Comparison of ENCODE assay signal across 14 cellular contexts in genomic region chr3:183528758-183529157, GRCh38. TPM values are rescaled to one million over a fixed set of nuclear protein-coding genes. Genes with fewer than 3 reads are reported as not detected.
DNase-seq lines count a peak whose midpoint lies in the region; ATAC-seq and TF ChIP-seq lines count a peak whose summit lies in the region.
"Not testable (repeated sequence)": the region's sequence is repeated elsewhere in the genome, so short reads cannot be mapped to it uniquely, and the experiment has no call there.
"Had no signal": no experiment of that assay in that cellular context is flagged by ENCODE, and none has a peak within 500 bp of the region (broad histone marks: within the 10 kb centered on the region; RNA-seq: fewer than 3 reads in every experiment).

No MANE protein-coding gene starts in this region.

- not testable (repeated sequence) for H3K9me2 ChIP-seq in OCI-LY7 (ENCODE audit: insufficient read depth, low read length)

- intact Hi-C loops in CD4-positive, alpha-beta memory T cell (cut with micrococcal nuclease); OCI-LY7 (cut with micrococcal nuclease; ENCODE audit: unreplicated experiment); activated CD4-positive, alpha-beta T cell treated with anti-CD3 and anti-CD28 coated beads for 36 hours (cut with DNase I, micrococcal nuclease); activated T-helper 2 cell treated with anti-CD3 and anti-CD28 coated beads, Interferon-gamma antibody, Interleukin-2, Interleukin-4, amounts not matched to agents 10 μg/mL and 5 μg/mL and 100 μg/mL, durations not matched to agents 14 hours and 24 hours and 36 hours (cut with micrococcal nuclease): not testable (repeated sequence)

- H3K36me3 Mint-ChIP-seq in CD4-positive, alpha-beta memory T cell: peaks cover 65 to 68% of the 10 kb centered on the region in 2 donors
- H3K36me3 Mint-ChIP-seq in IgD-negative memory B cell: peaks cover 12% of the 10 kb centered on the region
- H3K36me3 Mint-ChIP-seq in activated CD4-positive, alpha-beta T cell treated with anti-CD3 and anti-CD28 coated beads for 36 hours (ENCODE audit: low read depth): peaks cover 70% of the 10 kb centered on the region
- peaks cover 67% of the 10 kb centered on the region for H3K36me3 Mint-ChIP-seq in activated T-helper 2 cell treated with anti-CD3 and anti-CD28 coated beads, Interferon-gamma antibody, Interleukin-2, Interleukin-4, amounts not matched to agents 10 μg/mL and 5 μg/mL and 100 μg/mL, durations not matched to agents 14 hours and 24 hours and 36 hours (ENCODE audit: low read depth)
- H3K36me3 Mint-ChIP-seq in activated naive CD8-positive, alpha-beta T cell treated with anti-CD3 and anti-CD28 coated beads, Interleukin-2, amount 10 ng/mL, durations not matched to agents 7 days and 5 days: peaks cover 41% of the 10 kb centered on the region
- peaks cover 42% of the 10 kb centered on the region for H3K36me3 Mint-ChIP-seq in memory B cell
- H3K36me3 Mint-ChIP-seq in stimulated activated naive B cell treated with anti-CD40 and anti-IgM and Interleukin-4, amounts not matched to agents 10 μg/mL and 1 μg/mL and 100 μg/mL, for 72 hours: peaks cover 59 to 80% of the 10 kb centered on the region in 2 donors

- peaks cover 22% of the 10 kb centered on the region; the same call in 1 of the 2 replicates for H4K20me1 ChIP-seq in OCI-LY7 (ENCODE audit: insufficient read depth, low read length)

- not testable (repeated sequence) for H3K9me3 Mint-ChIP-seq in CD4-positive, alpha-beta memory T cell; IgD-negative memory B cell; activated CD4-positive, alpha-beta T cell treated with anti-CD3 and anti-CD28 coated beads for 36 hours (ENCODE audit: low read depth); activated T-helper 2 cell treated with anti-CD3 and anti-CD28 coated beads, Interferon-gamma antibody, Interleukin-2, Interleukin-4, amounts not matched to agents 10 μg/mL and 5 μg/mL and 100 μg/mL, durations not matched to agents 14 hours and 24 hours and 36 hours; activated naive CD8-positive, alpha-beta T cell treated with anti-CD3 and anti-CD28 coated beads, Interleukin-2, amount 10 ng/mL, durations not matched to agents 7 days and 5 days; memory B cell; stimulated activated naive B cell treated with anti-CD40 and anti-IgM and Interleukin-4, amounts not matched to agents 10 μg/mL and 1 μg/mL and 100 μg/mL, for 72 hours

- not testable (repeated sequence) for ATAC-seq in activated CD4-positive, alpha-beta T cell treated with anti-CD3 and anti-CD28 coated beads for 36 hours; activated naive CD8-positive, alpha-beta T cell treated with anti-CD3 and anti-CD28 coated beads, Interleukin-2, amount 10 ng/mL, durations not matched to agents 7 days and 5 days (ENCODE audit: low read depth); memory B cell (ENCODE audit: low read depth); stimulated activated naive B cell treated with anti-CD40 and anti-IgM and Interleukin-4, amounts not matched to agents 10 μg/mL and 1 μg/mL and 100 μg/mL, for 72 hours (replicated peaks)

- peaks cover 26 to 58% (median 40%) of the 10 kb centered on the region in 4 donors for H3K4me1 Mint-ChIP-seq in CD4-positive, alpha-beta memory T cell
- H3K4me1 Mint-ChIP-seq in IgD-negative memory B cell (peaks cover 62 to 75% (median 69%) of the 10 kb centered on the region in 3 donors), memory B cell (peaks cover 62% of the 10 kb centered on the region)
- peaks cover 69% of the 10 kb centered on the region for H3K4me1 Mint-ChIP-seq in activated CD4-positive, alpha-beta T cell treated with anti-CD3 and anti-CD28 coated beads for 36 hours
- H3K4me1 Mint-ChIP-seq in activated T-helper 2 cell treated with anti-CD3 and anti-CD28 coated beads, Interferon-gamma antibody, Interleukin-2, Interleukin-4, amounts not matched to agents 10 μg/mL and 5 μg/mL and 100 μg/mL, durations not matched to agents 14 hours and 24 hours and 36 hours (ENCODE audit: low read depth): peaks cover 49% of the 10 kb centered on the region
- H3K4me1 Mint-ChIP-seq in activated naive CD8-positive, alpha-beta T cell treated with anti-CD3 and anti-CD28 coated beads, Interleukin-2, amount 10 ng/mL, durations not matched to agents 7 days and 5 days: peaks cover 34% of the 10 kb centered on the region
- peaks cover 52 to 80% of the 10 kb centered on the region in 2 donors for H3K4me1 Mint-ChIP-seq in stimulated activated naive B cell treated with anti-CD40 and anti-IgM and Interleukin-4, amounts not matched to agents 10 μg/mL and 1 μg/mL and 100 μg/mL, for 72 hours

- not testable (repeated sequence) for TF ChIP-seq CTCF in OCI-LY7 (conservative IDR thresholded peaks at IDR 0.05; ENCODE audit: low read length)

- BruUV-seq in OCI-LY7 (replicated peaks; lab: Mats Ljungman, UMichigan): not testable (repeated sequence)

- H3K4me2 ChIP-seq in OCI-LY7 (ENCODE audit: low read length): peak overlapping the region; percentile 54; the same call in 1 of the 2 replicates

- CTCF ChIA-PET in CD4-positive, alpha-beta memory T cell (lab: Charles Lee; ENCODE audit: partially characterized antibody): interaction anchor here (0.8 to 1.0 kb wide), 2 partner anchors 61 to 63 kb away, joined by 3 read pairs; no protein-coding TSS in a partner anchor
- CTCF ChIA-PET in OCI-LY7 (lab: Charles Lee; ENCODE audit: unreplicated experiment): not testable (repeated sequence)
- CTCF ChIA-PET in activated CD4-positive, alpha-beta T cell treated with anti-CD3 and anti-CD28 coated beads for 36 hours (lab: Charles Lee): interaction anchor here (0.9 to 2.4 kb wide), 4 partner anchors 13 to 40 kb away, joined by 3 to 6 read pairs (median 3); no protein-coding TSS in a partner anchor

- H3K4me3 Mint-ChIP-seq in CD4-positive, alpha-beta memory T cell; activated CD4-positive, alpha-beta T cell treated with anti-CD3 and anti-CD28 coated beads for 36 hours; activated T-helper 2 cell treated with anti-CD3 and anti-CD28 coated beads, Interferon-gamma antibody, Interleukin-2, Interleukin-4, amounts not matched to agents 10 μg/mL and 5 μg/mL and 100 μg/mL, durations not matched to agents 14 hours and 24 hours and 36 hours (ENCODE audit: low read depth); activated naive CD8-positive, alpha-beta T cell treated with anti-CD3 and anti-CD28 coated beads, Interleukin-2, amount 10 ng/mL, durations not matched to agents 7 days and 5 days; memory B cell; stimulated activated naive B cell treated with anti-CD40 and anti-IgM and Interleukin-4, amounts not matched to agents 10 μg/mL and 1 μg/mL and 100 μg/mL, for 72 hours: not testable (repeated sequence)
- peak overlapping the region in 1 of 4 donors; percentile 77 for H3K4me3 Mint-ChIP-seq in IgD-negative memory B cell

- POLR2A ChIA-PET in CD4-positive, alpha-beta memory T cell (lab: Charles Lee; ENCODE audit: partially characterized antibody): interaction anchor here (0.9 to 2.1 kb wide), 3 partner anchors 11 to 19 kb away, joined by 3 to 6 read pairs (median 4); no protein-coding TSS in a partner anchor
- POLR2A ChIA-PET in OCI-LY7 (lab: Charles Lee): interaction anchor here (0.7 to 4.5 kb wide), 8 partner anchors 9 to 61 kb away, joined by 5 to 32 read pairs (median 12); no protein-coding TSS in a partner anchor
- POLR2A ChIA-PET in activated CD4-positive, alpha-beta T cell treated with anti-CD3 and anti-CD28 coated beads for 36 hours (lab: Charles Lee): interaction anchor here (0.7 kb wide), 1 partner anchor 56 kb away, joined by 3 read pairs; no protein-coding TSS in a partner anchor
- POLR2A ChIA-PET in activated naive CD8-positive, alpha-beta T cell treated with anti-CD3 and anti-CD28 coated beads, Interleukin-2, amount 10 ng/mL, durations not matched to agents 7 days and 5 days (lab: Charles Lee): interaction anchor here (1.0 to 2.0 kb wide), 3 partner anchors 9 to 25 kb away, joined by 3 to 10 read pairs (median 7); no protein-coding TSS in a partner anchor

- H3K79me2 ChIP-seq in OCI-LY7 (ENCODE audit: insufficient read depth, low read depth, low read length): peaks cover 100% of the 10 kb centered on the region

- peaks cover 12% of the 10 kb centered on the region for H3K4me1 ChIP-seq in CD4-positive, alpha-beta memory T cell (ENCODE audit: insufficient read depth, low read length)
- H3K4me1 ChIP-seq in OCI-LY7 (ENCODE audit: insufficient read depth, low read length, poor library complexity, severe bottlenecking): peaks cover 83% of the 10 kb centered on the region

- not testable (repeated sequence) for H2AFZ ChIP-seq in OCI-LY7 (ENCODE audit: low read length)

- H3K36me3 ChIP-seq in CD4-positive, alpha-beta memory T cell (ENCODE audit: insufficient read depth, low read length): peaks cover 17% of the 10 kb centered on the region
- H3K36me3 ChIP-seq in OCI-LY7 (ENCODE audit: insufficient read depth, low read length): peaks cover 98% of the 10 kb centered on the region

- DNase-seq in CD4-positive, alpha-beta memory T cell; OCI-LY7 (ENCODE audit: low spot score); activated CD4-positive, alpha-beta T cell treated with anti-CD3 and anti-CD28 coated beads for 36 hours; activated T-helper 2 cell treated with anti-CD3 and anti-CD28 coated beads, Interferon-gamma antibody, Interleukin-2, Interleukin-4, amounts not matched to agents 10 μg/mL and 5 μg/mL and 100 μg/mL, durations not matched to agents 14 hours and 24 hours and 36 hours (ENCODE audit: low spot score); activated naive CD8-positive, alpha-beta T cell treated with anti-CD3 and anti-CD28 coated beads, Interleukin-2, amount 10 ng/mL, durations not matched to agents 7 days and 5 days; memory B cell (ENCODE audit: low spot score in 2 of 2); stimulated activated naive B cell treated with anti-CD40 and anti-IgM and Interleukin-4, amounts not matched to agents 10 μg/mL and 1 μg/mL and 100 μg/mL, for 72 hours: not testable (repeated sequence)

- H3K4me3 ChIP-seq in CD4-positive, alpha-beta memory T cell (ENCODE audit: low read length in 2 of 2); OCI-LY7 (ENCODE audit: low read depth, low read length, poor library complexity, severe bottlenecking): not testable (repeated sequence)

- H3K27me3 Mint-ChIP-seq in CD4-positive, alpha-beta memory T cell; IgD-negative memory B cell; activated CD4-positive, alpha-beta T cell treated with anti-CD3 and anti-CD28 coated beads for 36 hours; activated T-helper 2 cell treated with anti-CD3 and anti-CD28 coated beads, Interferon-gamma antibody, Interleukin-2, Interleukin-4, amounts not matched to agents 10 μg/mL and 5 μg/mL and 100 μg/mL, durations not matched to agents 14 hours and 24 hours and 36 hours (ENCODE audit: low read depth); activated naive CD8-positive, alpha-beta T cell treated with anti-CD3 and anti-CD28 coated beads, Interleukin-2, amount 10 ng/mL, durations not matched to agents 7 days and 5 days; memory B cell; stimulated activated naive B cell treated with anti-CD40 and anti-IgM and Interleukin-4, amounts not matched to agents 10 μg/mL and 1 μg/mL and 100 μg/mL, for 72 hours: not testable (repeated sequence)

- not testable (repeated sequence) for H3K9me3 ChIP-seq in CD4-positive, alpha-beta memory T cell (ENCODE audit: control insufficient read depth in 1 of 2, low read length in 2 of 2); OCI-LY7 (ENCODE audit: low read length)

- not testable (repeated sequence) for H3K27ac ChIP-seq in CD4-positive, alpha-beta memory T cell (ENCODE audit: low read depth, low read length)
- H3K27ac ChIP-seq in OCI-LY7 (ENCODE audit: low read depth, low read length, poor library complexity, severe bottlenecking): peak overlapping the region; percentile 53

- not testable (repeated sequence) for H3K27me3 ChIP-seq in CD4-positive, alpha-beta memory T cell (ENCODE audit: insufficient read depth, low read length)

- H3K27ac Mint-ChIP-seq in CD4-positive, alpha-beta memory T cell: peak overlapping the region in 4 of 7 donors; percentile 39 to 80 (median 50)
- peak overlapping the region; percentile 89 to 98 (median 98) for H3K27ac Mint-ChIP-seq in IgD-negative memory B cell
- H3K27ac Mint-ChIP-seq in activated CD4-positive, alpha-beta T cell treated with anti-CD3 and anti-CD28 coated beads for 36 hours: peak overlapping the region; percentile 87
- peak overlapping the region; percentile 18 for H3K27ac Mint-ChIP-seq in activated T-helper 2 cell treated with anti-CD3 and anti-CD28 coated beads, Interferon-gamma antibody, Interleukin-2, Interleukin-4, amounts not matched to agents 10 μg/mL and 5 μg/mL and 100 μg/mL, durations not matched to agents 14 hours and 24 hours and 36 hours
- peak overlapping the region; percentile 36 for H3K27ac Mint-ChIP-seq in activated naive CD8-positive, alpha-beta T cell treated with anti-CD3 and anti-CD28 coated beads, Interleukin-2, amount 10 ng/mL, durations not matched to agents 7 days and 5 days
- H3K27ac Mint-ChIP-seq in memory B cell: peak overlapping the region; percentile 92
- peak overlapping the region; percentile 81 for H3K27ac Mint-ChIP-seq in stimulated activated naive B cell treated with anti-CD40 and anti-IgM and Interleukin-4, amounts not matched to agents 10 μg/mL and 1 μg/mL and 100 μg/mL, for 72 hours

RNA-seq across cellular contexts. Expression of gene KLHL6, which starts 26.7 kb away (rescaled TPM):
- total RNA-seq in CD4-positive, alpha-beta memory T cell: 10 to 100 TPM; 55.9 to 56.1 TPM
- 10 to 100 TPM in 1 of 2 donors, 1 to 10 TPM in 1; 8.4 to 23.1 TPM for polyA plus RNA-seq in CD4-positive, alpha-beta memory T cell
- polyA plus RNA-seq in IgD-negative memory B cell: 31.3 TPM
- 143 TPM in 2 replicates for total RNA-seq in OCI-LY7 (2014; rRNA removed; shearing (Covaris generic))
- 169 and 191 TPM in 2 replicates for total RNA-seq in OCI-LY7 (2022)
- 10 to 100 TPM; 62.8 to 64.7 TPM for total RNA-seq in activated CD4-positive, alpha-beta T cell treated with anti-CD3 and anti-CD28 coated beads for 36 hours
- total RNA-seq in activated T-helper 2 cell treated with anti-CD3 and anti-CD28 coated beads, Interferon-gamma antibody, Interleukin-2, Interleukin-4, amounts not matched to agents 10 μg/mL and 5 μg/mL and 100 μg/mL, durations not matched to agents 14 hours and 24 hours and 36 hours: 29.5 and 29.7 TPM in 2 replicates
- total RNA-seq in activated naive CD8-positive, alpha-beta T cell treated with anti-CD3 and anti-CD28 coated beads, Interleukin-2, amount 10 ng/mL, durations not matched to agents 7 days and 5 days: 10 to 100 TPM; 34.1 to 36.9 TPM
- total RNA-seq: A172, Calu3, G401, H1, H9, HepG2 had no signal
- polyA plus RNA-seq: HepG2 had no signal

Comparison
In these comparisons a context has a peak if more than half of its experiments do, and no peak if none do; other contexts are left out.
1. H3K27ac Mint-ChIP-seq: peak in every context shown above with its lines; median percentile 98 in IgD-negative memory B cell; 92 in memory B cell; 87 in activated CD4-positive, alpha-beta T cell treated with anti-CD3 and anti-CD28 coated beads for 36 hours; 81 in stimulated activated naive B cell treated with anti-CD40 and anti-IgM and Interleukin-4, amounts not matched to agents 10 μg/mL and 1 μg/mL and 100 μg/mL, for 72 hours; 50 in CD4-positive, alpha-beta memory T cell; 36 in activated naive CD8-positive, alpha-beta T cell treated with anti-CD3 and anti-CD28 coated beads, Interleukin-2, amount 10 ng/mL, durations not matched to agents 7 days and 5 days; 18 in activated T-helper 2 cell treated with anti-CD3 and anti-CD28 coated beads, Interferon-gamma antibody, Interleukin-2, Interleukin-4, amounts not matched to agents 10 μg/mL and 5 μg/mL and 100 μg/mL, durations not matched to agents 14 hours and 24 hours and 36 hours.